ENCODE assay signal across 10 cellular contexts in the genomic region with DNA sequence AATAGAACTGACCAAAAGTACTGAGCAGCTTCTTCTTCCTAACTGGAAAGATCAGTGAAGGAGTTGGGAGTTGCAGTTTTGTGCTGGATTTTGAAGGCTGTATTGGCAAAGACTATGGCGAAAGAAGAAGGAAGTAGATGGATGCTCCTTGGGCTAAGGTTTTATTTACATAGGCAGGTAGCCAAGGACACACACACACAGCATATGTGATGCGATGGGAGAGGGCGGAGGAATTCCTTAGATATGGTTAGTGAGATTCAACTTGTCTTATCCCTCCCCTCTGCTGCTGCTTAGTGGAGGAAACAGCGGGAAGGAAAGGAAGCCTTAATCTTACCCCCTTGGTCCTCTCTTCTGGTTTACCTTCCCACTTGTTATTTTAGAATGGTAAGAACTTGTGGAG.
A peak's percentile ranks its signal among the peaks of the same experiment; 100 is the strongest.
DNase-seq lines count a peak whose midpoint lies in the region; ATAC-seq and TF ChIP-seq lines count a peak whose summit lies in the region.
"Had no signal": no experiment of that assay in that cellular context is flagged by ENCODE, and none has a peak within 500 bp of the region (broad histone marks: within the 10 kb centered on the region; RNA-seq: fewer than 3 reads in every experiment).

No MANE protein-coding gene starts in this region.

- H3K9me3 ChIP-seq in Caco-2: peaks cover 9% of the 10 kb centered on the region; the same call in 1 of the 2 replicates
- H3K9me3 ChIP-seq in mammary epithelial cell (replicated peaks; ENCODE audit: insufficient read depth, low read length): no peaks in the 10 kb centered on the region

- H3K4me3 ChIP-seq in Caco-2 (ENCODE audit: low read depth, low read length): no peak overlapping the region
- no peak overlapping the region for H3K4me3 ChIP-seq in LNCaP clone FGC (ENCODE audit: low read depth, low read length)
- H3K4me3 ChIP-seq in mammary epithelial cell (replicated peaks in 1 of 3; ENCODE audit: insufficient read depth in 1 of 3, low read depth in 2 of 3, low read length in 3 of 3): no peak overlapping the region

- H3K4me1 Mint-ChIP-seq in Caco-2 (ENCODE audit: low read depth, unreplicated experiment): peaks cover 25% of the 10 kb centered on the region

- H3K27ac Mint-ChIP-seq in Caco-2 (ENCODE audit: unreplicated experiment): no peak overlapping the region
- H3K27ac Mint-ChIP-seq: natural killer cell treated with Interleukin-12 subunit alpha and Interleukin-12 subunit beta and Interleukin-15 and Interleukin-18, amount 100 ng/mL, for 72 hours had no signal

- intact Hi-C loops in Caco-2 (cut with micrococcal nuclease; ENCODE audit: unreplicated experiment): loop anchor here (2.0 kb wide), 1 partner anchor 15 kb away; no protein-coding TSS in a partner anchor
- intact Hi-C loops in mammary epithelial cell (cut with micrococcal nuclease): no loop called here

- H3K27me3 Mint-ChIP-seq in Caco-2 (ENCODE audit: insufficient read depth, unreplicated experiment): no peaks in the 10 kb centered on the region

- POLR2A ChIA-PET in Caco-2 (lab: Charles Lee): no interaction called here

- no peak overlapping the region for H3K9ac ChIP-seq in mammary epithelial cell (ENCODE audit: insufficient read depth, low read length)

- no peak overlapping the region for H3K4me3 Mint-ChIP-seq in Caco-2 (ENCODE audit: unreplicated experiment)
- H3K4me3 Mint-ChIP-seq: natural killer cell treated with Interleukin-12 subunit alpha and Interleukin-12 subunit beta and Interleukin-15 and Interleukin-18, amount 100 ng/mL, for 72 hours had no signal

- dilution Hi-C loops in mammary epithelial cell (cut with HindIII; ENCODE audit: low sequenced_read_pairs): no loop called here

- H3K27ac ChIP-seq in mammary epithelial cell (ENCODE audit: insufficient read depth, low read depth, low read length): no peak overlapping the region

- H2AFZ ChIP-seq in mammary epithelial cell (ENCODE audit: low read depth, low read length): no peak overlapping the region

- TF ChIP-seq CTCF in Caco-2 (IDR thresholded peaks at IDR 0.05; ENCODE audit: insufficient read depth in 1 of 2, low read depth in 1 of 2, low read length in 1 of 2, severe bottlenecking in 1 of 2, unreplicated experiment in 1 of 2) (no peak), LNCaP clone FGC (IDR thresholded peaks at IDR 0.05; ENCODE audit: control insufficient read depth, extremely low read depth, insufficient read depth) (no peak), mammary epithelial cell (conservative IDR thresholded peaks at IDR 0.05 in 1 of 2, IDR thresholded peaks at IDR 0.05 in 1 of 2; ENCODE audit: extremely low read depth in 1 of 2, insufficient read depth in 1 of 2, low read depth in 1 of 2, low read length in 2 of 2) (no peak)

- CTCF ChIA-PET in Caco-2 (lab: Charles Lee) (interaction anchor here (0.6 kb wide), 1 partner anchor 15 kb away, joined by 4 read pairs; no protein-coding TSS in a partner anchor), mammary epithelial cell (lab: Charles Lee; ENCODE audit: low non-redundant PET) (interaction anchor here (0.7 kb wide), 1 partner anchor 12 kb away, joined by 3 read pairs; no protein-coding TSS in a partner anchor)

- 40% methylated on average over 4 of the region's 4 CpGs for WGBS in mammary epithelial cell (ENCODE audit: low coverage, missing lambda C conversion rate)

- DNase-seq in Caco-2: peak; percentile 28 to 62
- DNase-seq in LNCaP clone FGC (ENCODE audit: low read depth): peak; percentile 89
- DNase-seq in mammary epithelial cell: peak; percentile 66
- DNase-seq in left kidney (ENCODE audit: low read depth, low spot score): peak; percentile 40
- no peak for DNase-seq in T-helper 9 cell
- DNase-seq in NCI-H526 treated with DMSO at 0.1 percent for 48 hours (lab: John Stamatoyannopoulos, UW): no peak
- DNase-seq in SHP77 (lab: John Stamatoyannopoulos, UW): no peak
- DNase-seq: T1000 had no signal

- ATAC-seq in HG02973 (IDR thresholded peaks at IDR 0.05; ENCODE audit: unreplicated experiment): no peak
- ATAC-seq: natural killer cell treated with Interleukin-12 subunit alpha and Interleukin-12 subunit beta and Interleukin-15 and Interleukin-18, amount 100 ng/mL, for 72 hours had no signal

- no peaks in the 10 kb centered on the region for H3K36me3 Mint-ChIP-seq in Caco-2 (ENCODE audit: insufficient read depth, unreplicated experiment)
- H3K36me3 Mint-ChIP-seq: natural killer cell treated with Interleukin-12 subunit alpha and Interleukin-12 subunit beta and Interleukin-15 and Interleukin-18, amount 100 ng/mL, for 72 hours had no signal

- peaks cover 40% of the 10 kb centered on the region for H3K4me1 ChIP-seq in Caco-2
- peaks cover 34% of the 10 kb centered on the region for H3K4me1 ChIP-seq in mammary epithelial cell (ENCODE audit: insufficient read depth, low read length)

- no peaks in the 10 kb centered on the region for H4K20me1 ChIP-seq in mammary epithelial cell (ENCODE audit: insufficient read depth, low read length)

- no peaks in the 10 kb centered on the region for H3K36me3 ChIP-seq in Caco-2 (ENCODE audit: control insufficient read depth, insufficient read depth, low read length)
- H3K36me3 ChIP-seq in mammary epithelial cell (ENCODE audit: insufficient read depth, low read length): no peaks in the 10 kb centered on the region

- H3K9me3 Mint-ChIP-seq in Caco-2 (ENCODE audit: unreplicated experiment): peaks cover 4% of the 10 kb centered on the region
- H3K9me3 Mint-ChIP-seq: natural killer cell treated with Interleukin-12 subunit alpha and Interleukin-12 subunit beta and Interleukin-15 and Interleukin-18, amount 100 ng/mL, for 72 hours had no signal

- in situ Hi-C loops in mammary epithelial cell (cut with MboI; ENCODE audit: low sequenced_read_pairs in 2 of 2): loop anchor here in 1 of 2 donors (10.0 kb wide), 1 partner anchor 147 kb away; no protein-coding TSS in a partner anchor

- peaks cover 24% of the 10 kb centered on the region for H3K79me2 ChIP-seq in mammary epithelial cell (ENCODE audit: insufficient read depth, low read length)

- no TSS peak for BruUV-seq in Caco-2 (replicated peaks; lab: Mats Ljungman, UMichigan)
- no TSS peak for BruUV-seq in mammary epithelial cell (replicated peaks; lab: Mats Ljungman, UMichigan)

- H3K27me3 ChIP-seq in Caco-2 (replicated peaks; ENCODE audit: control insufficient read depth, insufficient read depth, low read length) (no peaks in the 10 kb centered on the region), mammary epithelial cell (ENCODE audit: insufficient read depth, low read length) (no peaks in the 10 kb centered on the region)

- peak overlapping the region; percentile 42 for H3K4me2 ChIP-seq in mammary epithelial cell (ENCODE audit: insufficient read depth, low read depth, low read length)

Comparison
In these comparisons a context has a peak if more than half of its experiments do, and no peak if none do; other contexts are left out.
1. DNase-seq: peak in Caco-2 (2 of 2), LNCaP clone FGC (single experiment), mammary epithelial cell (single experiment) and left kidney (single experiment); none in T-helper 9 cell (single experiment), NCI-H526 treated with DMSO at 0.1 percent for 48 hours (single experiment) and SHP77 (0 of 2).